ENCODE assay signal across 27 cellular contexts in genomic region chr13:46726347-46726746, GRCh38.
"Had no signal": no experiment of that assay in that cellular context is flagged by ENCODE, and none has a peak within 500 bp of the region (broad histone marks: within the 10 kb centered on the region; RNA-seq: fewer than 3 reads in every experiment).

No MANE protein-coding gene starts in this region.

- H3K27me3 ChIP-seq: adrenal gland, cardiac muscle cell, dorsolateral prefrontal cortex, ovary, right lobe of liver, upper lobe of left lung, vagina had no signal

- H3K4me3 ChIP-seq: adrenal gland, cardiac muscle cell, coronary artery, dorsolateral prefrontal cortex, ovary, right lobe of liver, upper lobe of left lung, vagina had no signal

- H3K4me3 Mint-ChIP-seq: activated B cell treated with CpG ODN at 0.5 μM for 24 hours; activated T-cell treated with anti-CD3 and anti-CD28 coated beads, Interleukin-2, amount 50 U/mL, for 72 hours; brain; memory B cell; nephron progenitor cell; stimulated activated naive CD8-positive, alpha-beta T cell treated with anti-CD3 and anti-CD28 coated beads, Interleukin-15, Interleukin-2, amounts not matched to agents 100 ng/mL and 50 ng/mL, for 24 hours; T-cell; T-helper 2 cell treated with Interferon-gamma antibody and Interleukin-4, amounts not matched to agents 5 μg/mL and 100 μg/mL, for 36 hours had no signal

- DNase-seq: activated B cell treated with CpG ODN at 0.5 μM for 24 hours; activated CD4-positive, alpha-beta T cell treated with anti-CD3 and anti-CD28 coated beads, Interleukin-2, amount 50 U/mL, for 4 hours; activated naive CD4-positive, alpha-beta T cell; activated T-cell treated with anti-CD3 and anti-CD28 coated beads for 4 hours; adrenal gland; aorta; dorsolateral prefrontal cortex; effector memory CD4-positive, alpha-beta T cell; head of caudate nucleus; hypothalamus; nephron progenitor cell; ovary; right lobe of liver; stimulated activated CD4-positive, alpha-beta T cell treated with anti-CD3 and anti-CD28 coated beads, Interleukin-2, amount 100 ng/mL, for 48 hours; substantia nigra; upper lobe of left lung had no signal

- ATAC-seq: activated naive CD4-positive, alpha-beta T cell treated with anti-CD3 and anti-CD28 coated beads, Interleukin-2, amount 50 U/mL, for 72 hours; activated T-cell treated with anti-CD3 and anti-CD28 coated beads, Interleukin-2, amount 50 U/mL, for 72 hours; right lobe of liver; T-cell had no signal

- H3K9me3 Mint-ChIP-seq: activated naive CD4-positive, alpha-beta T cell treated with anti-CD3 and anti-CD28 coated beads, Interleukin-2, amount 50 U/mL, for 72 hours; activated T-cell treated with anti-CD3 and anti-CD28 coated beads, Interleukin-2, amount 50 U/mL, for 72 hours; memory B cell; stimulated activated naive CD8-positive, alpha-beta T cell treated with anti-CD3 and anti-CD28 coated beads, Interleukin-15, Interleukin-2, amounts not matched to agents 100 ng/mL and 50 ng/mL, for 24 hours; T-cell; T-helper 2 cell treated with Interferon-gamma antibody and Interleukin-4, amounts not matched to agents 5 μg/mL and 100 μg/mL, for 36 hours had no signal

- H3K9me3 ChIP-seq: adrenal gland, ovary, right lobe of liver, upper lobe of left lung, vagina had no signal

- H3K4me1 Mint-ChIP-seq: activated B cell treated with CpG ODN at 0.5 μM for 24 hours, brain, memory B cell had no signal

- H3K36me3 ChIP-seq: ovary had no signal

- H3K4me1 ChIP-seq: upper lobe of left lung, vagina had no signal

- H3K27me3 Mint-ChIP-seq: activated B cell treated with CpG ODN at 0.5 μM for 24 hours; brain; memory B cell; progenitor cell of endocrine pancreas; stimulated activated naive CD8-positive, alpha-beta T cell treated with anti-CD3 and anti-CD28 coated beads, Interleukin-15, Interleukin-2, amounts not matched to agents 100 ng/mL and 50 ng/mL, for 24 hours; T-cell had no signal

- H3K27ac ChIP-seq: adrenal gland, cardiac muscle cell, coronary artery, dorsolateral prefrontal cortex, ovary, right lobe of liver, upper lobe of left lung, vagina had no signal

- H3K27ac Mint-ChIP-seq: activated B cell treated with CpG ODN at 0.5 μM for 24 hours; activated T-cell treated with anti-CD3 and anti-CD28 coated beads, Interleukin-2, amount 50 U/mL, for 72 hours; brain; memory B cell; progenitor cell of endocrine pancreas; T-cell; T-helper 2 cell treated with Interferon-gamma antibody and Interleukin-4, amounts not matched to agents 5 μg/mL and 100 μg/mL, for 36 hours had no signal
